Comparison of ENCODE assay signal across 29 cellular contexts in genomic region chr7:40876604-40877003, GRCh38.
"Had no signal": no experiment of that assay in that cellular context is flagged by ENCODE, and none has a peak within 500 bp of the region (broad histone marks: within the 10 kb centered on the region; RNA-seq: fewer than 3 reads in every experiment).

No MANE protein-coding gene starts in this region.

- DNase-seq: activated B cell treated with CpG ODN at 0.5 μM for 24 hours; activated CD4-positive, alpha-beta memory T cell treated with anti-CD3 and anti-CD28 coated beads for 36 hours; activated CD4-positive, alpha-beta T cell treated with anti-CD3 and anti-CD28 coated beads for 4 hours; activated CD4-positive, alpha-beta T cell treated with anti-CD3 and anti-CD28 coated beads, Interleukin-2, amount 10 ng/mL, durations not matched to agents 24 days and 14 days; activated CD4-positive, alpha-beta T cell treated with anti-CD3 and anti-CD28 coated beads, Interleukin-2, amount 50 U/mL, for 1 hour; activated CD4-positive, alpha-beta T cell treated with anti-CD3 and anti-CD28 coated beads, Interleukin-2, amount 50 U/mL, for 4 hours; activated CD4-positive, CD25-positive, alpha-beta regulatory T cell treated with anti-CD3 and anti-CD28 coated beads, Interleukin-2, amount 50 U/mL, for 72 hours; activated CD8-positive, alpha-beta memory T cell treated with anti-CD3 and anti-CD28 coated beads, Interleukin-2, amount 50 U/mL, for 4 hours; activated CD8-positive, alpha-beta T cell treated with anti-CD3 and anti-CD28 coated beads for 36 hours; activated effector memory CD4-positive, alpha-beta T cell treated with Interleukin-2 at 50 U/mL for 16 hours; activated gamma-delta T cell; activated naive CD4-positive, alpha-beta T cell treated with anti-CD3 and anti-CD28 coated beads, Interleukin-2, amount 10 ng/mL, durations not matched to agents 7 days and 5 days; activated naive CD4-positive, alpha-beta T cell treated with Interleukin-2 at 50 U/mL for 16 hours; activated naive CD8-positive, alpha-beta T cell treated with anti-CD3 and anti-CD28 coated beads for 36 hours; activated T-cell treated with anti-CD3 and anti-CD28 coated beads for 4 hours; activated T-cell treated with anti-CD3 and anti-CD28 coated beads, Interleukin-2, amount 50 U/mL, for 1 hour; activated T-cell treated with anti-CD3 and anti-CD28 coated beads, Interleukin-2, amount 50 U/mL, for 4 hours; activated T-cell treated with anti-CD3 and anti-CD28 coated beads, Interleukin-2, amount 50 U/mL, for 72 hours; adrenal gland; amniotic stem cell; aorta; caudate nucleus; cerebellar nuclear complex; T-helper 1 cell; T-helper 2 cell; T-helper 9 cell had no signal

- H3K27ac ChIP-seq: adrenal gland, cardiac muscle cell, VCaP had no signal

- H3K4me3 ChIP-seq: adrenal gland, cardiac muscle cell had no signal

- H3K36me3 ChIP-seq: adrenal gland, cardiac muscle cell had no signal

- H3K4me1 ChIP-seq: adrenal gland had no signal

- H3K9me3 ChIP-seq: adrenal gland had no signal

- H3K27me3 ChIP-seq: adrenal gland, cardiac muscle cell had no signal

- ATAC-seq: activated CD8-positive, alpha-beta T cell treated with anti-CD3 and anti-CD28 coated beads for 36 hours; activated naive CD4-positive, alpha-beta T cell treated with anti-CD3 and anti-CD28 coated beads, Interleukin-2, amount 50 U/mL, for 72 hours; activated T-cell treated with anti-CD3 and anti-CD28 coated beads, Interleukin-2, amount 50 U/mL, for 4 hours; activated T-cell treated with anti-CD3 and anti-CD28 coated beads, Interleukin-2, amount 50 U/mL, for 72 hours had no signal
